In genomic region chr12:85065816-85066482, GRCh38 we compare ENCODE assay signal across 15 cellular contexts.
A peak's percentile ranks its signal among the peaks of the same experiment; 100 is the strongest.
DNase-seq lines count a peak whose midpoint lies in the region; ATAC-seq and TF ChIP-seq lines count a peak whose summit lies in the region.
"Had no signal": no experiment of that assay in that cellular context is flagged by ENCODE, and none has a peak within 500 bp of the region (broad histone marks: within the 10 kb centered on the region; RNA-seq: fewer than 3 reads in every experiment).

No MANE protein-coding gene starts in this region.

- H3K4me3 ChIP-seq in HFF-Myc (replicated peaks; ENCODE audit: low read depth, low read length) (no peak overlapping the region), skeletal muscle cell (ENCODE audit: low read depth, low read length) (no peak overlapping the region)
- H3K4me3 ChIP-seq: HAP-1 had no signal

- peaks cover 3% of the 10 kb centered on the region for H3K9me3 Mint-ChIP-seq in stimulated activated memory B cell treated with anti-CD40 and anti-IgM and Interleukin-4, amounts not matched to agents 10 μg/mL and 1 μg/mL and 100 μg/mL, for 72 hours
- H3K9me3 Mint-ChIP-seq: HFFc6 had no signal

- DNase-seq in HFF-Myc (ENCODE audit: extremely low read depth, low read depth): peak; percentile 73
- peak; percentile 58 to 92 for DNase-seq in NCI-H524 (lab: John Stamatoyannopoulos, UW)
- peak; percentile 1 for DNase-seq in fibroblast of gingiva (ENCODE audit: low read depth)
- DNase-seq in skeletal muscle cell (ENCODE audit: low read depth): peak; percentile 1
- no peak for DNase-seq in SHP77 (lab: John Stamatoyannopoulos, UW)
- no peak for DNase-seq in Ammon's horn (ENCODE audit: low spot score)
- DNase-seq: CD8-positive, alpha-beta T cell; COR-L47; DMS53; GF-D8; HFFc6 had no signal

- H3K27me3 Mint-ChIP-seq in stimulated activated memory B cell treated with anti-CD40 and anti-IgM and Interleukin-4, amounts not matched to agents 10 μg/mL and 1 μg/mL and 100 μg/mL, for 72 hours: no peaks in the 10 kb centered on the region

- ATAC-seq in stimulated activated memory B cell treated with anti-CD40 and anti-IgM and Interleukin-4, amounts not matched to agents 10 μg/mL and 1 μg/mL and 100 μg/mL, for 72 hours: no peak
- ATAC-seq: CD8-positive, alpha-beta T cell; HepG2 had no signal

- H3K27ac Mint-ChIP-seq in stimulated activated memory B cell treated with anti-CD40 and anti-IgM and Interleukin-4, amounts not matched to agents 10 μg/mL and 1 μg/mL and 100 μg/mL, for 72 hours: no peak overlapping the region
- H3K27ac Mint-ChIP-seq: CD8-positive, alpha-beta T cell; HFFc6 had no signal

- H3K4me3 Mint-ChIP-seq in stimulated activated memory B cell treated with anti-CD40 and anti-IgM and Interleukin-4, amounts not matched to agents 10 μg/mL and 1 μg/mL and 100 μg/mL, for 72 hours: no peak overlapping the region
- H3K4me3 Mint-ChIP-seq: CD14-positive monocyte; CD8-positive, alpha-beta T cell; HFFc6 had no signal

- no peaks in the 10 kb centered on the region for H3K36me3 Mint-ChIP-seq in stimulated activated memory B cell treated with anti-CD40 and anti-IgM and Interleukin-4, amounts not matched to agents 10 μg/mL and 1 μg/mL and 100 μg/mL, for 72 hours
- H3K36me3 Mint-ChIP-seq: CD14-positive monocyte; CD8-positive, alpha-beta T cell had no signal

- no peaks in the 10 kb centered on the region for H3K4me1 Mint-ChIP-seq in stimulated activated memory B cell treated with anti-CD40 and anti-IgM and Interleukin-4, amounts not matched to agents 10 μg/mL and 1 μg/mL and 100 μg/mL, for 72 hours

- no peak for TF ChIP-seq CTCF in HFF-Myc (IDR thresholded peaks at IDR 0.05; ENCODE audit: low read depth, low read length, missing control alignments)

Comparison
In these comparisons a context has a peak if more than half of its experiments do, and no peak if none do; other contexts are left out.
1. DNase-seq: peak in HFF-Myc (single experiment), NCI-H524 (2 of 2), fibroblast of gingiva (single experiment) and skeletal muscle cell (single experiment); none in SHP77 (0 of 2) and Ammon's horn (single experiment).